In the genomic region with DNA sequence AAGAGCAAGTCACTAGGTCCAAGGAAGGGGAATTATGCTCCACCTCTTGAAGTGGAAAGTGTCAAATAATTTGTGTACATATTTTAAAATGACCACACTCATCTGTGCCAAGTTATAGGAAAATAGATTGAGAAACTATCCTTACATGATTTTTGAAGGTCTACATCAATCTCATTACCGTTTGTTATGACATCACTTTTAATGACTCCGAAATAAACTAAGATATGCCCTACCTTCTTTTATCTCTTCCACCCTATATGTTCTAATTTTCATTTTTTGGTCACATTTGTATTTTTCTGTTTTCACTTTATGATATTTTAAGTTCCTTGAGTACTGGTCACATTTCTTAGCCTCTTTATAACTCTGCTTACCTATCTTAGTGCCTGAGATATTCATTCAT, we compare ENCODE assay signal across 26 cellular contexts. TPM values are rescaled to one million over a fixed set of nuclear protein-coding genes. Genes with fewer than 3 reads are reported as not detected.
A peak's percentile ranks its signal among the peaks of the same experiment; 100 is the strongest.
DNase-seq lines count a peak whose midpoint lies in the region; ATAC-seq, FAIRE-seq and TF ChIP-seq lines count a peak whose summit lies in the region.
"Had no signal": no experiment of that assay in that cellular context is flagged by ENCODE, and none has a peak within 500 bp of the region (broad histone marks: within the 10 kb centered on the region; RNA-seq: fewer than 3 reads in every experiment).

No MANE protein-coding gene starts in this region.

- in situ Hi-C loops in GM12878 (cut with MboI) = no loop called here

- BruUV-seq in GM12878 (replicated peaks; lab: Mats Ljungman, UMichigan) = no TSS peak

- peak overlapping the region; percentile 6; the same call in 1 of the 2 replicates for H2AFZ ChIP-seq in GM23338
- no peak overlapping the region for H2AFZ ChIP-seq in GM12878 (ENCODE audit: control insufficient read depth, low read depth, low read length)
- no peak overlapping the region for H2AFZ ChIP-seq in fibroblast of lung (ENCODE audit: low read length)

- H3K4me1 Mint-ChIP-seq in GM23338 (peaks cover 15% of the 10 kb centered on the region), natural killer cell (peaks cover 23 to 25% of the 10 kb centered on the region in 2 donors)

- intact Hi-C loops in GM12878 (cut with micrococcal nuclease; ENCODE audit: unreplicated experiment) = no loop called here
- intact Hi-C loops in right cardiac atrium (cut with DNase I) = no loop called here
- intact Hi-C loops in natural killer cell (cut with micrococcal nuclease) = no loop called here

- H3K9me2 ChIP-seq in GM23338 (ENCODE audit: insufficient read depth) = no peaks in the 10 kb centered on the region

- H3K9me3 Mint-ChIP-seq in GM23338 (no peaks in the 10 kb centered on the region; the same call in 2 of the 3 replicates), natural killer cell (no peaks in the 10 kb centered on the region)
- H3K9me3 Mint-ChIP-seq: activated CD8-positive, alpha-beta T cell treated with anti-CD3 and anti-CD28 coated beads for 36 hours; activated naive CD4-positive, alpha-beta T cell treated with anti-CD3 and anti-CD28 coated beads, Interleukin-2, amount 50 U/mL, for 72 hours; CD8-positive, alpha-beta T cell; immature natural killer cell had no signal

- H3K4me2 ChIP-seq in GM23338 = no peak overlapping the region
- H3K4me2 ChIP-seq in GM12878 (ENCODE audit: control insufficient read depth, insufficient read depth) = no peak overlapping the region
- H3K4me2 ChIP-seq in fibroblast of lung (ENCODE audit: extremely low read depth, insufficient read depth, low read length) = peak overlapping the region; percentile 11

- 75% methylated on average over 2 of the region's 2 CpGs for WGBS in GM12878 (ENCODE audit: insufficient coverage, insufficient replicate concordance, low lambda C conversion rate, missing lambda C conversion rate)
- 91% methylated on average over 2 of the region's 2 CpGs for WGBS in right cardiac atrium

- H3K27me3 ChIP-seq in GM23338 (ENCODE audit: insufficient read depth) = no peaks in the 10 kb centered on the region
- H3K27me3 ChIP-seq in GM12878 (replicated peaks in 1 of 2; ENCODE audit: control insufficient read depth in 2 of 2, insufficient read depth in 2 of 2, low read length in 1 of 2) = no peaks in the 10 kb centered on the region
- no peaks in the 10 kb centered on the region for H3K27me3 ChIP-seq in fibroblast of lung (ENCODE audit: control insufficient read depth, insufficient read depth, low read length)
- no peaks in the 10 kb centered on the region for H3K27me3 ChIP-seq in right cardiac atrium (ENCODE audit: control insufficient read depth, insufficient read depth)
- H3K27me3 ChIP-seq: upper lobe of right lung had no signal

- RAD21 ChIA-PET in GM12878 (lab: Charles Lee; ENCODE audit: unreplicated experiment) = no interaction called here

- TF ChIP-seq EP300 in GM12878 (IDR thresholded peaks at IDR 0.05; ENCODE audit: borderline replicate concordance in 1 of 2, control insufficient read depth in 1 of 2, low read depth in 2 of 2, low read length in 2 of 2) = no peak

- TF ChIP-seq POLR2A in GM12878 (IDR thresholded peaks at IDR 0.05; ENCODE audit: low read depth, low read length) = no peak

- H3K9me3 ChIP-seq in GM12878 (replicated peaks; ENCODE audit: control insufficient read depth, insufficient read depth, low read length) (no peaks in the 10 kb centered on the region), fibroblast of lung (ENCODE audit: control insufficient read depth, insufficient read depth, low read depth, low read length) (no peaks in the 10 kb centered on the region), right cardiac atrium (ENCODE audit: control insufficient read depth, low read length) (no peaks in the 10 kb centered on the region)
- H3K9me3 ChIP-seq: upper lobe of right lung had no signal

- CTCF ChIA-PET in GM12878 (lab: Yijun Ruan, JAX) = no interaction called here

- H3F3A ChIP-seq in GM23338 (replicated peaks; ENCODE audit: low read depth) = 0 out of 2 replicates have a peak, but pooled peaks cover 4% of the 10 kb centered on the region

- H3K27ac ChIP-seq in GM23338 (ENCODE audit: low read depth) (no peak overlapping the region), GM12878 (ENCODE audit: control insufficient read depth, insufficient read depth) (no peak overlapping the region), fibroblast of lung (ENCODE audit: insufficient read depth, low read length) (peak overlapping the region; percentile 50), right cardiac atrium (ENCODE audit: low read length) (no peak overlapping the region)
- H3K27ac ChIP-seq: upper lobe of right lung had no signal

- H4K20me1 ChIP-seq in GM23338 (replicated peaks; ENCODE audit: insufficient read depth) (no peaks in the 10 kb centered on the region), GM12878 (ENCODE audit: control insufficient read depth, insufficient read depth) (no peaks in the 10 kb centered on the region), fibroblast of lung (ENCODE audit: control insufficient read depth, extremely low read depth, insufficient read depth, low read length) (no peaks in the 10 kb centered on the region)

- H3K79me2 ChIP-seq in GM23338 (replicated peaks; ENCODE audit: insufficient read depth) (peaks cover 16% of the 10 kb centered on the region), GM12878 (ENCODE audit: control insufficient read depth, insufficient read depth, low read length) (peaks cover 19% of the 10 kb centered on the region), fibroblast of lung (ENCODE audit: control insufficient read depth, insufficient read depth, low read length) (peaks cover 16% of the 10 kb centered on the region)

- H3K9ac ChIP-seq in GM12878 (ENCODE audit: control insufficient read depth, insufficient read depth, low read length) (no peak overlapping the region), fibroblast of lung (ENCODE audit: insufficient read depth, low read length) (no peak overlapping the region)

- POLR2A ChIA-PET in GM12878 (lab: Charles Lee) = interaction anchor here (0.5 kb wide), 1 partner anchor 71 kb away, joined by 3 read pairs; no protein-coding TSS in a partner anchor

- H3K27me3 Mint-ChIP-seq in GM23338 (ENCODE audit: insufficient read depth, low read depth, poor library complexity) (peaks cover 10% of the 10 kb centered on the region), natural killer cell (ENCODE audit: low read depth in 2 of 2) (peaks cover 0 to 4% of the 10 kb centered on the region in 2 donors)
- H3K27me3 Mint-ChIP-seq: activated CD8-positive, alpha-beta T cell treated with anti-CD3 and anti-CD28 coated beads for 36 hours had no signal

- H3K4me3 Mint-ChIP-seq in GM23338 (no peak overlapping the region), natural killer cell (no peak overlapping the region)
- H3K4me3 Mint-ChIP-seq: activated CD8-positive, alpha-beta T cell treated with anti-CD3 and anti-CD28 coated beads for 36 hours; CD8-positive, alpha-beta T cell; endodermal cell; immature natural killer cell had no signal

- SMC1A ChIA-PET in GM12878 (lab: Charles Lee; ENCODE audit: uncharacterized antibody, unreplicated experiment) = no interaction called here

- DNase-seq in GM23338 (ENCODE audit: low spot score) (no peak), GM12878 (ENCODE audit: low read depth, low spot score) (no peak), fibroblast of lung (ENCODE audit: low read depth in 2 of 2) (no peak), HPDE6-E6E7 (ENCODE audit: extremely low spot score) (no peak), right cardiac atrium (no peak), natural killer cell (no peak)
- DNase-seq: activated CD8-positive, alpha-beta T cell treated with anti-CD3 and anti-CD28 coated beads for 36 hours; activated T-cell treated with anti-CD3 and anti-CD28 coated beads for 4 hours; CD8-positive, alpha-beta T cell; endodermal cell; immature natural killer cell; KBM-7; MM.1S; NCI-H1417; NCI-H2081 treated with DMSO at 0.1 percent for 48 hours; NCI-H345; RPMI8226; stimulated activated CD4-positive, alpha-beta T cell treated with anti-CD3 and anti-CD28 coated beads, Interleukin-2, amount 100 ng/mL, for 24 hours; substantia nigra; T-helper 1 cell; upper lobe of right lung had no signal

- ATAC-seq in GM23338 = no peak
- ATAC-seq in GM12878 = no peak
- ATAC-seq in right cardiac atrium = no peak
- ATAC-seq in natural killer cell = no peak
- no peak for ATAC-seq in HG02642 (IDR thresholded peaks at IDR 0.05; ENCODE audit: poor library complexity, unreplicated experiment)
- ATAC-seq: activated CD4-positive, CD25-positive, alpha-beta regulatory T cell treated with anti-CD3 and anti-CD28 coated beads, Interleukin-2, amount 50 U/mL, for 24 hours; activated CD8-positive, alpha-beta T cell treated with anti-CD3 and anti-CD28 coated beads for 36 hours; activated naive CD4-positive, alpha-beta T cell treated with anti-CD3 and anti-CD28 coated beads, Interleukin-2, amount 50 U/mL, for 72 hours; CD8-positive, alpha-beta T cell had no signal

- no peak for FAIRE-seq in GM12878 (lab: Jason Lieb, UNC)
- FAIRE-seq: TTC549 had no signal

- TF ChIP-seq CTCF in GM23338 (conservative IDR thresholded peaks at IDR 0.05; ENCODE audit: low read depth in 2 of 2) (no peak), GM12878 (IDR thresholded peaks at IDR 0.05 in 2 of 3, conservative IDR thresholded peaks at IDR 0.05 in 1 of 3; ENCODE audit: control insufficient read depth in 2 of 3, extremely low read depth in 1 of 3, insufficient read depth in 1 of 3, low read depth in 3 of 3, low read length in 3 of 3) (no peak), fibroblast of lung (conservative IDR thresholded peaks at IDR 0.05 in 1 of 2, IDR thresholded peaks at IDR 0.05 in 1 of 2; ENCODE audit: low read depth in 1 of 2, low read length in 2 of 2) (no peak), natural killer cell (IDR thresholded peaks at IDR 0.05) (no peak)

- no peak overlapping the region for H3K4me3 ChIP-seq in GM23338
- no peak overlapping the region for H3K4me3 ChIP-seq in GM12878
- H3K4me3 ChIP-seq in fibroblast of lung (replicated peaks in 1 of 4; ENCODE audit: control extremely low read depth in 1 of 4, insufficient read depth in 1 of 4, low read depth in 3 of 4, low read length in 4 of 4) = no peak overlapping the region
- H3K4me3 ChIP-seq in right cardiac atrium (ENCODE audit: low read length) = no peak overlapping the region
- H3K4me3 ChIP-seq: skin epidermis, upper lobe of right lung had no signal

- TF ChIP-seq RAD21 in GM12878 (IDR thresholded peaks at IDR 0.05; ENCODE audit: insufficient read depth, low read depth, low read length) = no peak

- peaks cover 1% of the 10 kb centered on the region; the same call in 1 of the 2 replicates for H3K36me3 ChIP-seq in GM23338 (ENCODE audit: insufficient read depth)
- H3K36me3 ChIP-seq in GM12878 (ENCODE audit: control insufficient read depth in 2 of 2, insufficient read depth in 2 of 2, low read length in 1 of 2) = no peaks in the 10 kb centered on the region
- no peaks in the 10 kb centered on the region for H3K36me3 ChIP-seq in fibroblast of lung (ENCODE audit: control insufficient read depth, insufficient read depth, low read length)

- peaks cover 10% of the 10 kb centered on the region for H3K4me1 ChIP-seq in GM23338 (ENCODE audit: insufficient read depth)
- H3K4me1 ChIP-seq in GM12878 (ENCODE audit: control insufficient read depth, insufficient read depth, low read length) = peaks cover 12% of the 10 kb centered on the region; the same call in 1 of the 2 replicates
- peaks cover 4% of the 10 kb centered on the region for H3K4me1 ChIP-seq in fibroblast of lung (ENCODE audit: control insufficient read depth, extremely low read depth, insufficient read depth, low read length)
- no peaks in the 10 kb centered on the region for H3K4me1 ChIP-seq in right cardiac atrium (ENCODE audit: control insufficient read depth, insufficient read depth, low read length)

- H3K27ac Mint-ChIP-seq in GM23338 (no peak overlapping the region), natural killer cell (no peak overlapping the region)
- H3K27ac Mint-ChIP-seq: activated CD8-positive, alpha-beta T cell treated with anti-CD3 and anti-CD28 coated beads for 36 hours; activated naive CD4-positive, alpha-beta T cell treated with anti-CD3 and anti-CD28 coated beads, Interleukin-2, amount 50 U/mL, for 72 hours; CD8-positive, alpha-beta T cell; endodermal cell; immature natural killer cell had no signal

- H3K36me3 Mint-ChIP-seq in GM23338 (ENCODE audit: low read depth) (peaks cover 13% of the 10 kb centered on the region), natural killer cell (no peaks in the 10 kb centered on the region)

RNA-seq across cellular contexts. Expression of a gene that starts 3.3 kb away (rescaled TPM):
- total RNA-seq in GM23338 (2014; rRNA removed; shearing (Covaris generic)) = 143 and 162 TPM in 2 replicates
- polyA plus RNA-seq in GM23338 (2016; fragmentation: Nextera tagmentation; extraction: Ambion mirVana) (176 and 177 TPM in 2 replicates), GM12878 (2011; rRNA removed) (126 and 190 TPM in 2 replicates), GM12878 (2014; fragmentation: Illumina TruSeq; extraction: Trizol) (162 and 244 TPM in 2 replicates), GM12878 (2014; fragmentation: Nextera tagmentation; extraction: Ambion mirVana) (100 to 1,000 TPM; 181 to 192 TPM), GM12878 (2014; rRNA removed) (95.9 and 113 TPM in 2 replicates), GM12878 (2016; fragmentation: Nextera tagmentation; extraction: Ambion mirVana) (100 to 1,000 TPM; 151 to 155 TPM), fibroblast of lung (90.4 and 95.2 TPM in 2 replicates), right cardiac atrium (84.8 TPM)
- 157 and 173 TPM in 2 replicates for total RNA-seq in GM12878 (2013; cell fraction: nucleolus; rRNA removed)
- total RNA-seq in GM12878 (2014; rRNA removed) (85.1 and 113 TPM in 2 replicates), GM12878 (2014; rRNA removed; fragmentation: Illumina TruSeq; extraction: Trizol) (163 and 164 TPM in 2 replicates), GM12878 (2021) (69.3 and 71.4 TPM in 2 replicates), fibroblast of lung (80.9 and 85.0 TPM in 2 replicates), right cardiac atrium (10 to 100 TPM; 66.9 to 79.2 (median 77.2) TPM), natural killer cell (100 to 1,000 TPM; 148 to 160 (median 159) TPM)
- polyA plus RNA-seq in GM12878 (2011; ENCODE audit: low read depth) = 36.8 TPM
- 27.8 and 35.1 TPM in 2 replicates for polyA plus RNA-seq in GM12878 (2011; cell fraction: cytosol; rRNA removed)
- 61.2 and 74.3 TPM in 2 replicates for polyA plus RNA-seq in GM12878 (2011; cell fraction: nucleus; rRNA removed)
- 48.6 and 59.2 TPM in 2 replicates for polyA plus RNA-seq in GM12878 (2012)
- polyA minus RNA-seq in GM12878 (2011; rRNA and poly(A)+ RNA removed) = 51.7 and 66.0 TPM in 2 replicates
- 19.4 and 30.4 TPM in 2 replicates for polyA minus RNA-seq in GM12878 (2011; cell fraction: cytosol; rRNA and poly(A)+ RNA removed)
- 60.8 and 98.0 TPM in 2 replicates for polyA minus RNA-seq in GM12878 (2011; cell fraction: nucleus; rRNA and poly(A)+ RNA removed)
- 65.5 and 71.5 TPM in 2 replicates for polyA plus RNA-seq in fibroblast of lung (2012)
- polyA minus RNA-seq in fibroblast of lung (ENCODE audit: low replicate concordance) = 3.0 and 18.0 TPM in 2 replicates

RNA-seq across cellular contexts. Expression of a gene that starts 8.3 kb away (rescaled TPM):
- 40.7 and 44.7 TPM in 2 replicates for total RNA-seq in GM23338 (2014; rRNA removed; shearing (Covaris generic))
- polyA plus RNA-seq in GM23338 (2016; fragmentation: Nextera tagmentation; extraction: Ambion mirVana) = 21.2 and 25.2 TPM in 2 replicates
- total RNA-seq in GM12878 (2013; cell fraction: nucleolus; rRNA removed) = 296 and 302 TPM in 2 replicates
- total RNA-seq in GM12878 (2014; rRNA removed) = 52.5 and 60.3 TPM in 2 replicates
- total RNA-seq in GM12878 (2014; rRNA removed; fragmentation: Illumina TruSeq; extraction: Trizol) = 54.3 and 57.0 TPM in 2 replicates
- 71.3 and 74.3 TPM in 2 replicates for total RNA-seq in GM12878 (2021)
- polyA plus RNA-seq in GM12878 (2011; ENCODE audit: low read depth) = 19.9 TPM
- polyA plus RNA-seq in GM12878 (2011; rRNA removed) = 93.1 and 144 TPM in 2 replicates
- 27.5 and 42.1 TPM in 2 replicates for polyA plus RNA-seq in GM12878 (2011; cell fraction: cytosol; rRNA removed)
- 26.8 and 32.4 TPM in 2 replicates for polyA plus RNA-seq in GM12878 (2011; cell fraction: nucleus; rRNA removed)
- 39.5 and 50.7 TPM in 2 replicates for polyA plus RNA-seq in GM12878 (2012)
- 40.0 and 54.2 TPM in 2 replicates for polyA plus RNA-seq in GM12878 (2014; fragmentation: Illumina TruSeq; extraction: Trizol)
- polyA plus RNA-seq in GM12878 (2014; fragmentation: Nextera tagmentation; extraction: Ambion mirVana) = 10 to 100 TPM; 17.5 to 41.2 TPM
- polyA plus RNA-seq in GM12878 (2014; rRNA removed) = 34.8 and 35.6 TPM in 2 replicates
- 10 to 100 TPM; 48.4 to 48.6 TPM for polyA plus RNA-seq in GM12878 (2016; fragmentation: Nextera tagmentation; extraction: Ambion mirVana)
- 45.7 and 53.5 TPM in 2 replicates for polyA minus RNA-seq in GM12878 (2011; rRNA and poly(A)+ RNA removed)
- polyA minus RNA-seq in GM12878 (2011; cell fraction: cytosol; rRNA and poly(A)+ RNA removed) = 28.0 and 39.3 TPM in 2 replicates
- polyA minus RNA-seq in GM12878 (2011; cell fraction: nucleus; rRNA and poly(A)+ RNA removed) = 31.2 and 37.4 TPM in 2 replicates
- 28.5 and 34.5 TPM in 2 replicates for total RNA-seq in fibroblast of lung
- 35.6 and 64.9 TPM in 2 replicates for polyA plus RNA-seq in fibroblast of lung
- 26.5 and 41.3 TPM in 2 replicates for polyA plus RNA-seq in fibroblast of lung (2012)
- 6.4 and 8.1 TPM in 2 replicates for polyA minus RNA-seq in fibroblast of lung (ENCODE audit: low replicate concordance)
- 10 to 100 TPM; 13.6 to 19.1 (median 15.7) TPM for total RNA-seq in right cardiac atrium
- polyA plus RNA-seq in right cardiac atrium = 7.2 TPM
- total RNA-seq in natural killer cell = 10 to 100 TPM; 35.4 to 47.7 (median 42.5) TPM

RNA-seq across cellular contexts. Expression of a gene that starts 26.3 kb away (rescaled TPM):
- total RNA-seq in GM23338 (2014; rRNA removed; shearing (Covaris generic)) = 40.2 and 43.1 TPM in 2 replicates
- polyA plus RNA-seq in GM23338 (2016; fragmentation: Nextera tagmentation; extraction: Ambion mirVana) (21.8 and 23.3 TPM in 2 replicates), GM12878 (2011; rRNA removed) (9.0 and 15.3 TPM in 2 replicates), GM12878 (2014; fragmentation: Illumina TruSeq; extraction: Trizol) (9.0 and 11.3 TPM in 2 replicates), GM12878 (2014; fragmentation: Nextera tagmentation; extraction: Ambion mirVana) (10 to 100 TPM in 1 of 2 experiments, 1 to 10 TPM in 1; 5.0 to 10.1 TPM), GM12878 (2014; rRNA removed) (6.7 and 8.6 TPM in 2 replicates), GM12878 (2016; fragmentation: Nextera tagmentation; extraction: Ambion mirVana) (10 to 100 TPM; 13.8 to 15.3 TPM), fibroblast of lung (16.6 and 17.0 TPM in 2 replicates), right cardiac atrium (6.6 TPM)
- 14.9 and 15.2 TPM in 2 replicates for total RNA-seq in GM12878 (2013; cell fraction: nucleolus; rRNA removed)
- total RNA-seq in GM12878 (2014; rRNA removed) (9.4 and 11.0 TPM in 2 replicates), GM12878 (2014; rRNA removed; fragmentation: Illumina TruSeq; extraction: Trizol) (13.0 and 13.3 TPM in 2 replicates), GM12878 (2021) (8.7 and 9.5 TPM in 2 replicates), fibroblast of lung (13.1 and 14.9 TPM in 2 replicates), right cardiac atrium (10 to 100 TPM; 12.7 to 13.6 (median 12.9) TPM), natural killer cell (10 to 100 TPM; 13.3 to 22.9 (median 18.3) TPM)
- polyA plus RNA-seq in GM12878 (2011; ENCODE audit: low read depth) = 2.4 TPM
- polyA plus RNA-seq in GM12878 (2011; cell fraction: cytosol; rRNA removed) = 3.4 TPM in 2 replicates
- polyA plus RNA-seq in GM12878 (2011; cell fraction: nucleus; rRNA removed) = 2.3 and 2.9 TPM in 2 replicates
- 6.2 and 7.9 TPM in 2 replicates for polyA plus RNA-seq in GM12878 (2012)
- polyA minus RNA-seq in GM12878 (2011; rRNA and poly(A)+ RNA removed) = 4.8 and 6.1 TPM in 2 replicates
- 3.2 and 4.0 TPM in 2 replicates for polyA minus RNA-seq in GM12878 (2011; cell fraction: cytosol; rRNA and poly(A)+ RNA removed)
- polyA minus RNA-seq in GM12878 (2011; cell fraction: nucleus; rRNA and poly(A)+ RNA removed) = 3.4 and 7.1 TPM in 2 replicates
- polyA plus RNA-seq in fibroblast of lung (2012) = 9.8 and 11.1 TPM in 2 replicates
- polyA minus RNA-seq in fibroblast of lung (ENCODE audit: low replicate concordance) = 3.1 and 4.2 TPM in 2 replicates
